In the genomic region with DNA sequence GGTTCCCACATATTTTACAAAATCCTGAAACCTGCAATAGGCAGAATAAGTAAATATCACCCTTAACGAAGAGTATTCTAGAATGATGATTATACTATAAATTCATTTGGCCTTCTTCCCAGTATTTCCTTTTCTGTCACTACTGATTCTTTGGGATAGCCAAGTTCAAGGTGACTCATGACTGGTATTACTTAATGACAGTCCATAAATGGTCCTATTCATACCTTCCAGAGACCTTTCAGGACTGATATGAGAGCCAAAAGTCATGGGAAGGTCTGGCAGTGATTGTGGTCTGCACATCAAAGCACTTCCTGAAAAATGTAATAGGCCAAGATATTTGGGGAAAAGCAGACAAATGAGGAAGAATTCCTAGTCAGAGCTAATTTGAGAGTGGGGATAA, we compare ENCODE assay signal across 21 cellular contexts.
DNase-seq lines count a peak whose midpoint lies in the region; FAIRE-seq and TF ChIP-seq lines count a peak whose summit lies in the region.
"Had no signal": no experiment of that assay in that cellular context is flagged by ENCODE, and none has a peak within 500 bp of the region (broad histone marks: within the 10 kb centered on the region; RNA-seq: fewer than 3 reads in every experiment).

No MANE protein-coding gene starts in this region.

- DNase-seq in HT1080 (ENCODE audit: low read depth), result peak; percentile 70
- DNase-seq in SW480 (ENCODE audit: low spot score), result peak; percentile 70
- DNase-seq in epithelial cell of esophagus (ENCODE audit: low read depth), result peak; percentile 27
- DNase-seq in urothelium cell line (ENCODE audit: low spot score), result peak; percentile 4
- DNase-seq in DMS53 treated with DMSO at 0.1 percent for 48 hours (lab: John Stamatoyannopoulos, UW; ENCODE audit: unreplicated experiment), result no peak
- DNase-seq in HTR-8/SVneo (ENCODE audit: insufficient read length, low spot score), result no peak
- no peak for DNase-seq in COLO668 (lab: John Stamatoyannopoulos, UW; ENCODE audit: unreplicated experiment)
- DNase-seq: CD4-positive, alpha-beta memory T cell; EL; GF-D8; KBM-7; MV-4-11; NCI-H1694; NCI-H2081; NCI-H2171; NCI-H345; NCI-H524 treated with DMSO at 0.1 percent for 48 hours; NCI-H82; SJCRH30 had no signal

- no peak for FAIRE-seq in urothelium cell line (lab: Jason Lieb, UNC)
- no peak for FAIRE-seq in HTR-8/SVneo (lab: Jason Lieb, UNC)
- FAIRE-seq: GM19239, H1 had no signal

- H3K4me3 ChIP-seq in epithelial cell of esophagus (ENCODE audit: low read length), result no peak overlapping the region
- H3K4me3 ChIP-seq: SJCRH30 had no signal

- TF ChIP-seq CTCF in epithelial cell of esophagus (IDR thresholded peaks at IDR 0.05; ENCODE audit: insufficient read depth, low read depth, low read length, missing control alignments), result no peak

Comparison
In these comparisons a context has a peak if more than half of its experiments do, and no peak if none do; other contexts are left out.
1. DNase-seq: peak in HT1080 (single experiment), SW480 (single experiment), epithelial cell of esophagus (single experiment) and urothelium cell line (single experiment); none in DMS53 treated with DMSO at 0.1 percent for 48 hours (single experiment), HTR-8/SVneo (single experiment) and COLO668 (single experiment).